Comparison of ENCODE assay signal across 12 cellular contexts in genomic region chr3:21435871-21436270, GRCh38.
DNase-seq lines count a peak whose midpoint lies in the region; ATAC-seq, FAIRE-seq and TF ChIP-seq lines count a peak whose summit lies in the region.
"Had no signal": no experiment of that assay in that cellular context is flagged by ENCODE, and none has a peak within 500 bp of the region (broad histone marks: within the 10 kb centered on the region; RNA-seq: fewer than 3 reads in every experiment).

No MANE protein-coding gene starts in this region.

- H3K27me3 Mint-ChIP-seq in T-helper 2 cell treated with Interferon-gamma antibody and Interleukin-4, amounts not matched to agents 5 μg/mL and 100 μg/mL, for 36 hours (ENCODE audit: low read depth), result no peaks in the 10 kb centered on the region
- H3K27me3 Mint-ChIP-seq: activated T-cell treated with anti-CD3 and anti-CD28 coated beads, Interleukin-2, amount 50 U/mL, for 24 hours had no signal

- in situ Hi-C loops in GM23248 (cut with MboI), result no loop called here

- peaks cover 12% of the 10 kb centered on the region for H3K4me1 ChIP-seq in GM23248 (ENCODE audit: insufficient read depth)
- H3K4me1 ChIP-seq in pancreas, result no peaks in the 10 kb centered on the region

- H3K9ac ChIP-seq in GM23248, result no peak overlapping the region

- CTCF ChIA-PET in RWPE1 (lab: Yijun Ruan, JAX), result no interaction called here

- peak in 3 of 4 donors; percentile 69 to 76 (median 70) for ATAC-seq in pancreas

- H3K36me3 ChIP-seq in GM23248 (ENCODE audit: low read depth) (no peaks in the 10 kb centered on the region), pancreas (no peaks in the 10 kb centered on the region)
- H3K36me3 ChIP-seq: cardiac muscle cell had no signal

- no peaks in the 10 kb centered on the region for H3K27me3 ChIP-seq in GM23248 (replicated peaks; ENCODE audit: insufficient read depth)
- H3K27me3 ChIP-seq in pancreas, result no peaks in the 10 kb centered on the region

- H3K79me2 ChIP-seq in GM23248 (ENCODE audit: insufficient read depth), result no peaks in the 10 kb centered on the region

- peak; percentile 98 for DNase-seq in GM23248
- peak; percentile 59 for DNase-seq in RWPE1 (ENCODE audit: low spot score)
- DNase-seq in epithelial cell of proximal tubule (ENCODE audit: low read depth), result peak; percentile 90
- peak in 1 of 6 donors; percentile 12 for DNase-seq in pancreas
- DNase-seq in stimulated activated CD8-positive, alpha-beta memory T cell treated with anti-CD3 and anti-CD28 coated beads, Interleukin-4, amount 100 ng/mL, for 48 hours, result no peak
- no peak for DNase-seq in T-helper 2 cell treated with Interferon-gamma antibody and Interleukin-4, amounts not matched to agents 5 μg/mL and 100 μg/mL, for 36 hours (ENCODE audit: low spot score)
- no peak for DNase-seq in DMS153 (lab: John Stamatoyannopoulos, UW)
- no peak for DNase-seq in OCI-M1 (lab: John Stamatoyannopoulos, UW)
- DNase-seq: activated T-cell treated with anti-CD3 and anti-CD28 coated beads, Interleukin-2, amount 50 U/mL, for 24 hours; midbrain; NCI-H1930 had no signal

- no peaks in the 10 kb centered on the region for H3K4me1 Mint-ChIP-seq in T-helper 2 cell treated with Interferon-gamma antibody and Interleukin-4, amounts not matched to agents 5 μg/mL and 100 μg/mL, for 36 hours (ENCODE audit: low read depth)

- H3K27ac ChIP-seq in GM23248 (no peak overlapping the region), RWPE1 (no peak overlapping the region), pancreas (no peak overlapping the region)
- H3K27ac ChIP-seq: cardiac muscle cell had no signal

- H2AFZ ChIP-seq in GM23248, result no peak overlapping the region

- POLR2A ChIA-PET in RWPE1 (lab: Yijun Ruan, JAX; ENCODE audit: low non-redundant PET), result no interaction called here

- H3K4me3 ChIP-seq in GM23248, result no peak overlapping the region
- no peak overlapping the region for H3K4me3 ChIP-seq in epithelial cell of proximal tubule (ENCODE audit: low read depth, low read length)
- no peak overlapping the region for H3K4me3 ChIP-seq in pancreas
- H3K4me3 ChIP-seq: cardiac muscle cell had no signal

- H3K9me2 ChIP-seq in GM23248 (ENCODE audit: insufficient read depth), result no peaks in the 10 kb centered on the region

- FAIRE-seq in pancreas (lab: Jason Lieb, UNC), result no peak

- no peak for TF ChIP-seq CTCF in RWPE1 (conservative IDR thresholded peaks at IDR 0.05; ENCODE audit: low read depth)
- TF ChIP-seq CTCF in epithelial cell of proximal tubule (conservative IDR thresholded peaks at IDR 0.05; ENCODE audit: low read depth, low read length), result no peak
- TF ChIP-seq CTCF in pancreas (IDR thresholded peaks at IDR 0.05), result no peak

- H3K9me3 ChIP-seq in GM23248 (ENCODE audit: low read depth) (no peaks in the 10 kb centered on the region), pancreas (no peaks in the 10 kb centered on the region)

- H3F3A ChIP-seq in GM23248 (ENCODE audit: insufficient read depth), result peaks cover 4% of the 10 kb centered on the region; the same call in 1 of the 2 replicates

- H3K27ac Mint-ChIP-seq in T-helper 2 cell treated with Interferon-gamma antibody and Interleukin-4, amounts not matched to agents 5 μg/mL and 100 μg/mL, for 36 hours, result no peak overlapping the region
- H3K27ac Mint-ChIP-seq: activated T-cell treated with anti-CD3 and anti-CD28 coated beads, Interleukin-2, amount 50 U/mL, for 24 hours had no signal

- WGBS in GM23248 (ENCODE audit: low coverage in 1 of 2, low lambda C conversion rate in 2 of 2, missing lambda C conversion rate in 2 of 2), 2 experiments, result 26 to 27% methylated on average over 2 of the region's 2 CpGs
- WGBS in pancreas, 2 donors, result 47 to 50% methylated on average over 2 of the region's 2 CpGs

- peaks cover 28% of the 10 kb centered on the region for H3K9me3 Mint-ChIP-seq in T-helper 2 cell treated with Interferon-gamma antibody and Interleukin-4, amounts not matched to agents 5 μg/mL and 100 μg/mL, for 36 hours

- H3K4me2 ChIP-seq in GM23248 (ENCODE audit: unreplicated experiment), result peak overlapping the region; percentile 52

- intact Hi-C loops in pancreas (cut with DNase I), result no loop called here

- no peak overlapping the region for H3K4me3 Mint-ChIP-seq in T-helper 2 cell treated with Interferon-gamma antibody and Interleukin-4, amounts not matched to agents 5 μg/mL and 100 μg/mL, for 36 hours
- H3K4me3 Mint-ChIP-seq: activated T-cell treated with anti-CD3 and anti-CD28 coated beads, Interleukin-2, amount 50 U/mL, for 24 hours had no signal

- H3K36me3 Mint-ChIP-seq in T-helper 2 cell treated with Interferon-gamma antibody and Interleukin-4, amounts not matched to agents 5 μg/mL and 100 μg/mL, for 36 hours (ENCODE audit: low read depth), result no peaks in the 10 kb centered on the region

- H4K20me1 ChIP-seq in GM23248 (ENCODE audit: insufficient read depth), result no peaks in the 10 kb centered on the region

Comparison
In these comparisons a context has a peak if more than half of its experiments do, and no peak if none do; other contexts are left out.
1. DNase-seq: peak in GM23248 (single experiment), RWPE1 (single experiment) and epithelial cell of proximal tubule (single experiment); none in stimulated activated CD8-positive, alpha-beta memory T cell treated with anti-CD3 and anti-CD28 coated beads, Interleukin-4, amount 100 ng/mL, for 48 hours (single experiment), T-helper 2 cell treated with Interferon-gamma antibody and Interleukin-4, amounts not matched to agents 5 μg/mL and 100 μg/mL, for 36 hours (single experiment), DMS153 (single experiment) and OCI-M1 (single experiment).